In the genomic region with DNA sequence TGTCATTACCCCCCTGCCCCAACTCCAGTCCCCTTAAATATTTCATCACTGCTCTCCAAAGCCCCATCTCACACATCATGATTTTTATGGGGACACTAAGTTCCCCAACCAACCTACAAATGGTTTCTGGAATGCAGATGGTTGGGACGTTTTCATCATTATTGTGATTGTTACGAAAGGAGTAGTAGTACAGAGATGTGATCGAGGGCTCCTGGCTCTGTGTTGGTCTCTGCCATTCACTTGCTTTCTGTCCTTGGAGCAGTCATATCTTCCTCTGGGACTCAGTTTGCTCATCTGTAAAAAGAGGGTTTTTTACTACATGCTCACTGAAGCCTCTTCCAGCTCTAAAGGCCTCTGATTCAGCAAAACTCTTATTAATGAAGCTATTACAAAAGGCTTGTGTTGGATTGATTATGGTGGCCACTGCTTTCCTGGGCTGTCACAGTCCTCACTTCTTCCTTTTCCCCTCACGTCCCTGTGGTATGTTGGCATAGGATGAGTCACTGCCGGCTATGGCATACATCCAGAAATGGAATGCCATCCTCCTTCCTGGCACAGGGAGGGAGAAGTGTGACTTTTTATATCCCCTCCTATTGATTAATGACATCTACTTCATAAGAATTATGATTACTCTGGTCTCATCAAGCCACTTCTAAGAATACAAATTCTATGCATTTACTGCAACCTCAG, we compare ENCODE assay signal across 1 cellular context.
TF ChIP-seq lines count a peak whose summit lies in the region.

No MANE protein-coding gene starts in this region.

TF ChIP-seq in A549, 52 proteins besides CTCF, POLR2A, EP300 and RAD21 (continued from another document):
- TF ChIP-seq, protein P1, sequence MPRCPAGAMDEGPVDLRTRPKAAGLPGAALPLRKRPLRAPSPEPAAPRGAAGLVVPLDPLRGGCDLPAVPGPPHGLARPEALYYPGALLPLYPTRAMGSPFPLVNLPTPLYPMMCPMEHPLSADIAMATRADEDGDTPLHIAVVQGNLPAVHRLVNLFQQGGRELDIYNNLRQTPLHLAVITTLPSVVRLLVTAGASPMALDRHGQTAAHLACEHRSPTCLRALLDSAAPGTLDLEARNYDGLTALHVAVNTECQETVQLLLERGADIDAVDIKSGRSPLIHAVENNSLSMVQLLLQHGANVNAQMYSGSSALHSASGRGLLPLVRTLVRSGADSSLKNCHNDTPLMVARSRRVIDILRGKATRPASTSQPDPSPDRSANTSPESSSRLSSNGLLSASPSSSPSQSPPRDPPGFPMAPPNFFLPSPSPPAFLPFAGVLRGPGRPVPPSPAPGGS (IDR thresholded peaks at IDR 0.05), result no peak
- no peak for TF ChIP-seq KDM1A (IDR thresholded peaks at IDR 0.05; ENCODE audit: low read depth)
- TF ChIP-seq NPAS2 (CRISPR knock-in tag; IDR thresholded peaks at IDR 0.05; ENCODE audit: borderline replicate concordance), result no peak
- no peak for TF ChIP-seq PHF8 (IDR thresholded peaks at IDR 0.05; ENCODE audit: borderline replicate concordance, low read depth)
- TF ChIP-seq CHD2 (IDR thresholded peaks at IDR 0.05; ENCODE audit: low read length, partially characterized antibody), result no peak
- TF ChIP-seq, protein P2, sequence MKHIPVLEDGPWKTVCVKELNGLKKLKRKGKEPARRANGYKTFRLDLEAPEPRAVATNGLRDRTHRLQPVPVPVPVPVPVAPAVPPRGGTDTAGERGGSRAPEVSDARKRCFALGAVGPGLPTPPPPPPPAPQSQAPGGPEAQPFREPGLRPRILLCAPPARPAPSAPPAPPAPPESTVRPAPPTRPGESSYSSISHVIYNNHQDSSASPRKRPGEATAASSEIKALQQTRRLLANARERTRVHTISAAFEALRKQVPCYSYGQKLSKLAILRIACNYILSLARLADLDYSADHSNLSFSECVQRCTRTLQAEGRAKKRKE (CRISPR knock-in tag; IDR thresholded peaks at IDR 0.05; ENCODE audit: low read depth), result no peak
- peak; percentile 33; the same call in 1 of the 2 replicates for TF ChIP-seq HOXB13 (CRISPR knock-in tag; IDR thresholded peaks at IDR 0.05; ENCODE audit: low read depth)
- TF ChIP-seq JUNB (IDR thresholded peaks at IDR 0.05), result peak; percentile 82
- TF ChIP-seq SREBF2 (IDR thresholded peaks at IDR 0.05), result no peak
- no peak for TF ChIP-seq CBX2 (IDR thresholded peaks at IDR 0.05; ENCODE audit: borderline replicate concordance, low read depth)
- TF ChIP-seq CHD4 (IDR thresholded peaks at IDR 0.05; ENCODE audit: borderline replicate concordance), result no peak
- no peak for TF ChIP-seq SMC3 (IDR thresholded peaks at IDR 0.05)
- no peak for TF ChIP-seq POLR2AphosphoS2 (conservative IDR thresholded peaks at IDR 0.05; ENCODE audit: low read length)
- TF ChIP-seq, protein P3, sequence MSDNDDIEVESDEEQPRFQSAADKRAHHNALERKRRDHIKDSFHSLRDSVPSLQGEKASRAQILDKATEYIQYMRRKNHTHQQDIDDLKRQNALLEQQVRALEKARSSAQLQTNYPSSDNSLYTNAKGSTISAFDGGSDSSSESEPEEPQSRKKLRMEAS (IDR thresholded peaks at IDR 0.05), result peak; percentile 56
- TF ChIP-seq GATA3 (IDR thresholded peaks at IDR 0.05; ENCODE audit: borderline replicate concordance), result peak; percentile 76
- no peak for TF ChIP-seq EHF (CRISPR knock-in tag; IDR thresholded peaks at IDR 0.05)
- TF ChIP-seq, protein P4, sequence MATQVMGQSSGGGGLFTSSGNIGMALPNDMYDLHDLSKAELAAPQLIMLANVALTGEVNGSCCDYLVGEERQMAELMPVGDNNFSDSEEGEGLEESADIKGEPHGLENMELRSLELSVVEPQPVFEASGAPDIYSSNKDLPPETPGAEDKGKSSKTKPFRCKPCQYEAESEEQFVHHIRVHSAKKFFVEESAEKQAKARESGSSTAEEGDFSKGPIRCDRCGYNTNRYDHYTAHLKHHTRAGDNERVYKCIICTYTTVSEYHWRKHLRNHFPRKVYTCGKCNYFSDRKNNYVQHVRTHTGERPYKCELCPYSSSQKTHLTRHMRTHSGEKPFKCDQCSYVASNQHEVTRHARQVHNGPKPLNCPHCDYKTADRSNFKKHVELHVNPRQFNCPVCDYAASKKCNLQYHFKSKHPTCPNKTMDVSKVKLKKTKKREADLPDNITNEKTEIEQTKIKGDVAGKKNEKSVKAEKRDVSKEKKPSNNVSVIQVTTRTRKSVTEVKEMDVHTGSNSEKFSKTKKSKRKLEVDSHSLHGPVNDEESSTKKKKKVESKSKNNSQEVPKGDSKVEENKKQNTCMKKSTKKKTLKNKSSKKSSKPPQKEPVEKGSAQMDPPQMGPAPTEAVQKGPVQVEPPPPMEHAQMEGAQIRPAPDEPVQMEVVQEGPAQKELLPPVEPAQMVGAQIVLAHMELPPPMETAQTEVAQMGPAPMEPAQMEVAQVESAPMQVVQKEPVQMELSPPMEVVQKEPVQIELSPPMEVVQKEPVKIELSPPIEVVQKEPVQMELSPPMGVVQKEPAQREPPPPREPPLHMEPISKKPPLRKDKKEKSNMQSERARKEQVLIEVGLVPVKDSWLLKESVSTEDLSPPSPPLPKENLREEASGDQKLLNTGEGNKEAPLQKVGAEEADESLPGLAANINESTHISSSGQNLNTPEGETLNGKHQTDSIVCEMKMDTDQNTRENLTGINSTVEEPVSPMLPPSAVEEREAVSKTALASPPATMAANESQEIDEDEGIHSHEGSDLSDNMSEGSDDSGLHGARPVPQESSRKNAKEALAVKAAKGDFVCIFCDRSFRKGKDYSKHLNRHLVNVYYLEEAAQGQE (IDR thresholded peaks at IDR 0.05), result no peak
- TF ChIP-seq KDM5A (IDR thresholded peaks at IDR 0.05), result no peak
- TF ChIP-seq FOSL2 (IDR thresholded peaks at IDR 0.05), result peak; percentile 70
- TF ChIP-seq FOSL2 (CRISPR knock-in tag; IDR thresholded peaks at IDR 0.05), result peak; percentile 88
- no peak for TF ChIP-seq RNF2 (IDR thresholded peaks at IDR 0.05; ENCODE audit: borderline replicate concordance, low read depth)
- 0 out of 2 replicates have a peak, but pooled peaks have one; percentile 28 for TF ChIP-seq HDAC2 (IDR thresholded peaks at IDR 0.05)
- no peak for TF ChIP-seq HOXB5 (CRISPR knock-in tag; IDR thresholded peaks at IDR 0.05)
